ENCODE assay signal across 8 cellular contexts in genomic region chr19:2236285-2237050, GRCh38. TPM values are rescaled to one million over a fixed set of nuclear protein-coding genes. Genes with fewer than 3 reads are reported as not detected.
DNase-seq lines count a peak whose midpoint lies in the region; ATAC-seq and TF ChIP-seq lines count a peak whose summit lies in the region.

PLEKHJ1 (minus strand) TSS chr19:2236329; CDS start chr19:2236248, 81 bp downstream.
SF3A2 (plus strand) TSS chr19:2236824; CDS start chr19:2243419, 6,595 bp downstream.

- peak; percentile 98 for DNase-seq in NCI-H1092 treated with DMSO at 0.1 percent for 48 hours (lab: John Stamatoyannopoulos, UW)
- peak; percentile 94 for DNase-seq in SKM-1 (lab: John Stamatoyannopoulos, UW; ENCODE audit: unreplicated experiment)
- DNase-seq in activated naive CD4-positive, alpha-beta T cell treated with anti-CD3 and anti-CD28 coated beads, Interleukin-2, amount 50 U/mL, for 72 hours (ENCODE audit: low spot score in 2 of 2), result peak; percentile 99 to 100
- peak; percentile 86 for DNase-seq in glomerular endothelial cell (ENCODE audit: extremely low read depth, low read depth, low spot score)
- peak; percentile 92 for DNase-seq in occipital lobe (lab: John Stamatoyannopoulos, UW)

- peak within 1 kb of the TSS; percentile 98 for H3K27ac ChIP-seq in temporal lobe (ENCODE audit: low read depth, low read length)

- peaks cover 42 to 43% of the 10 kb centered on the region in 2 donors for H3K36me3 Mint-ChIP-seq in activated naive CD4-positive, alpha-beta T cell treated with anti-CD3 and anti-CD28 coated beads, Interleukin-2, amount 50 U/mL, for 72 hours

- H3K9me3 Mint-ChIP-seq in activated naive CD4-positive, alpha-beta T cell treated with anti-CD3 and anti-CD28 coated beads, Interleukin-2, amount 50 U/mL, for 72 hours, result no peaks in the 10 kb centered on the region

- peak; percentile 51 for TF ChIP-seq CTCF in GM12801 (IDR thresholded peaks at IDR 0.05; ENCODE audit: extremely low read depth, insufficient read length)

- H3K27ac Mint-ChIP-seq in activated naive CD4-positive, alpha-beta T cell treated with anti-CD3 and anti-CD28 coated beads, Interleukin-2, amount 50 U/mL, for 72 hours, result peak within 1 kb of the TSS; percentile 92 to 100

- ATAC-seq in HG02610 (IDR thresholded peaks at IDR 0.05; ENCODE audit: unreplicated experiment), result peak; percentile 63
- ATAC-seq in activated naive CD4-positive, alpha-beta T cell treated with anti-CD3 and anti-CD28 coated beads, Interleukin-2, amount 50 U/mL, for 72 hours, result peak; percentile 82 to 87

RNA-seq across cellular contexts. Expression of gene PLEKHJ1, which starts in this region (rescaled TPM):
- 10 to 100 TPM; 41.9 to 69.9 TPM for total RNA-seq in activated naive CD4-positive, alpha-beta T cell treated with anti-CD3 and anti-CD28 coated beads, Interleukin-2, amount 50 U/mL, for 72 hours
- total RNA-seq in glomerular endothelial cell (68.1 and 69.8 TPM in 2 replicates), occipital lobe (35.7 TPM), temporal lobe (42.0 TPM)

RNA-seq across cellular contexts. Expression of gene SF3A2, which starts in this region (rescaled TPM):
- 100 to 1,000 TPM; 145 to 154 TPM for total RNA-seq in activated naive CD4-positive, alpha-beta T cell treated with anti-CD3 and anti-CD28 coated beads, Interleukin-2, amount 50 U/mL, for 72 hours
- 45.9 and 90.2 TPM in 2 replicates for total RNA-seq in glomerular endothelial cell
- 26.4 TPM for total RNA-seq in occipital lobe
- total RNA-seq in temporal lobe, result 36.6 TPM

Comparison
In these comparisons a context has a peak if more than half of its experiments do, and no peak if none do; other contexts are left out.
1. Peak in every context shown above with its lines: DNase-seq, ATAC-seq and H3K27ac ChIP-seq.